In genomic region chr11:36265793-36266628, GRCh38 we compare ENCODE assay signal across 8 cellular contexts. TPM values are rescaled to one million over a fixed set of nuclear protein-coding genes. Genes with fewer than 3 reads are reported as not detected.
DNase-seq lines count a peak whose midpoint lies in the region; ATAC-seq and TF ChIP-seq lines count a peak whose summit lies in the region.

No MANE protein-coding gene starts in this region.

- peak; percentile 58 for DNase-seq in DMS79 treated with DMSO at 0.1 percent for 48 hours (lab: John Stamatoyannopoulos, UW)
- DNase-seq in MG63 = peak; percentile 20
- peak; percentile 25 for DNase-seq in T follicular helper cell (ENCODE audit: low read depth)
- DNase-seq in ascending aorta (ENCODE audit: low spot score in 2 of 2) = no peak
- DNase-seq in iPS DF 4.7 (ENCODE audit: extremely low read depth, low spot score) = peak; percentile 66
- peak; percentile 25 to 45 (median 32) for DNase-seq in stimulated activated CD4-positive, alpha-beta T cell treated with anti-CD3 and anti-CD28 coated beads, Interleukin-1b, Interleukin-23, amount 100 ng/mL, for 24 hours (ENCODE audit: low read depth in 4 of 4, low spot score in 1 of 4)
- DNase-seq in NCI-H187 treated with DMSO at 0.1 percent for 48 hours (lab: John Stamatoyannopoulos, UW) = no peak

- peak; percentile 84 for ATAC-seq in GM21723 (IDR thresholded peaks at IDR 0.05; ENCODE audit: unreplicated experiment)

- H3K4me1 ChIP-seq in ascending aorta = no peaks in the 10 kb centered on the region

- H3K27me3 ChIP-seq in MG63 (no peaks in the 10 kb centered on the region; the same call in 1 of the 2 replicates), ascending aorta (no peaks in the 10 kb centered on the region)

- intact Hi-C loops in ascending aorta (cut with DNase I) = loop anchor here (1.0 to 10.0 kb wide), 4 partner anchors 221 to 650 kb away; partner anchors contain the start of gene LDLRAD3

- no peak overlapping the region for H3K27ac ChIP-seq in ascending aorta

- H3K36me3 ChIP-seq in MG63 (no peaks in the 10 kb centered on the region), ascending aorta (peaks cover 0 to 6% of the 10 kb centered on the region in 2 donors)

- H3K9me3 ChIP-seq in MG63 = no peaks in the 10 kb centered on the region
- H3K9me3 ChIP-seq in ascending aorta = no peaks in the 10 kb centered on the region

- peak; percentile 55 to 77 (median 67) for TF ChIP-seq CTCF in ascending aorta (IDR thresholded peaks at IDR 0.05)

- no peak overlapping the region for H3K4me3 ChIP-seq in MG63
- no peak overlapping the region for H3K4me3 ChIP-seq in ascending aorta

RNA-seq across cellular contexts. Expression of gene COMMD9, which starts 23.2 kb away (rescaled TPM):
- 19.2 and 130 TPM in 2 replicates for total RNA-seq in MG63 (2014; rRNA removed; shearing (Covaris generic); ENCODE audit: low replicate concordance)
- total RNA-seq in ascending aorta = 69.2 TPM

RNA-seq across cellular contexts. Expression of gene PRR5L, which starts 30.1 kb away (rescaled TPM):
- total RNA-seq in MG63 (2014; rRNA removed; shearing (Covaris generic); ENCODE audit: low replicate concordance) = 5.3 TPM in 1 of 2 replicates, not detected in the other
- total RNA-seq in ascending aorta = 32.5 TPM

Comparison
In these comparisons a context has a peak if more than half of its experiments do, and no peak if none do; other contexts are left out.
1. DNase-seq: peak in DMS79 treated with DMSO at 0.1 percent for 48 hours (single experiment), MG63 (single experiment), T follicular helper cell (single experiment), iPS DF 4.7 (single experiment) and stimulated activated CD4-positive, alpha-beta T cell treated with anti-CD3 and anti-CD28 coated beads, Interleukin-1b, Interleukin-23, amount 100 ng/mL, for 24 hours (4 of 4); none in ascending aorta (0 of 2) and NCI-H187 treated with DMSO at 0.1 percent for 48 hours (single experiment).